Comparison of ENCODE assay signal across 20 cellular contexts in the genomic region with DNA sequence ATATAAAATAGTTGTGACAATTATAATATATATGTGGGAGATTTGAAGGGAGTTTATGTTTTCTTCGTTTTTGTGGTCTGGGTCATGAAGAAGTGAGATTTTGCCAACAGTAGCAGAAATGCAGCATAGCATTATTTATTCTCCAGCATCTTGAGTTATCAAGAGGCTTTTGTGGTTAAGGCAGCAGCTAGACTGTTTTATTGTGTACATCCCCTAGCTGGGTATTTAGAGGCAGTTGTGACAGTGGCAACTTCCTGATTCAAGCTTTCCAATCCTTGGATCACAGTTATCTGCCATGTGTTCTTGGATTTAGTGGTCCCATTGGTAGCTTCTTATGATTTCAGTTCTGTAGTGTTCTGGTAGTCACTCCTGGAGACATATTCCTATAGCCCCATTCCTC. TPM values are rescaled to one million over a fixed set of nuclear protein-coding genes. Genes with fewer than 3 reads are reported as not detected.
DNase-seq lines count a peak whose midpoint lies in the region; ATAC-seq, FAIRE-seq and TF ChIP-seq lines count a peak whose summit lies in the region.
"Had no signal": no experiment of that assay in that cellular context is flagged by ENCODE, and none has a peak within 500 bp of the region (broad histone marks: within the 10 kb centered on the region; RNA-seq: fewer than 3 reads in every experiment).

No MANE protein-coding gene starts in this region.

- H3K9ac ChIP-seq in Loucy (ENCODE audit: low read depth, low read length, poor library complexity, severe bottlenecking) (no peak overlapping the region), GM12878 (ENCODE audit: control insufficient read depth, insufficient read depth, low read length) (no peak overlapping the region)

- in situ Hi-C loops in GM12878 (cut with MboI), result no loop called here

- RAD21 ChIA-PET in GM12878 (lab: Charles Lee; ENCODE audit: unreplicated experiment), result no interaction called here

- ATAC-seq in GM12878 (no peak), GM21528 (IDR thresholded peaks at IDR 0.05; ENCODE audit: low FRiP score, unreplicated experiment) (no peak)
- ATAC-seq: right lobe of liver; stimulated activated naive CD8-positive, alpha-beta T cell treated with anti-CD3 and anti-CD28 coated beads, Interleukin-15, Interleukin-2, amounts not matched to agents 100 U/mL and 50 U/mL, for 24 hours had no signal

- WGBS in GM12878 (ENCODE audit: insufficient coverage, insufficient replicate concordance, low lambda C conversion rate, missing lambda C conversion rate), result 4% methylated on average over 1 of the region's 1 CpG
- 24% methylated on average over 1 of the region's 1 CpG for WGBS in tibial nerve, 2 donors

- CTCF ChIA-PET in GM12878 (lab: Yijun Ruan, JAX), result interaction anchor here (0.9 to 2.6 kb wide), 2 partner anchors 9 to 11 kb away, joined by 3 to 8 read pairs; no protein-coding TSS in a partner anchor

- POLR2A ChIA-PET in GM12878 (lab: Charles Lee), result no interaction called here

- no peaks in the 10 kb centered on the region for H3F3A ChIP-seq in Loucy (ENCODE audit: low read depth)

- TF ChIP-seq POLR2A in GM12878 (IDR thresholded peaks at IDR 0.05; ENCODE audit: low read depth, low read length), result no peak
- no peak for TF ChIP-seq POLR2A in tibial nerve (IDR thresholded peaks at IDR 0.05)

- H3K4me1 ChIP-seq in Loucy (ENCODE audit: insufficient read depth, low read length, poor library complexity, severe bottlenecking), result peaks cover 24% of the 10 kb centered on the region
- H3K4me1 ChIP-seq in GM12878 (ENCODE audit: control insufficient read depth, insufficient read depth, low read length), result no peaks in the 10 kb centered on the region
- peaks cover 0 to 15% of the 10 kb centered on the region in 2 experiments for H3K4me1 ChIP-seq in neutrophil (ENCODE audit: control insufficient read depth in 1 of 2, insufficient read depth in 1 of 2, low read depth in 1 of 2, low read length in 1 of 2)
- peaks cover 0 to 37% (median 2%) of the 10 kb centered on the region in 4 donors for H3K4me1 ChIP-seq in tibial nerve
- H3K4me1 ChIP-seq: A549, right lobe of liver had no signal

- SMC1A ChIA-PET in GM12878 (lab: Charles Lee; ENCODE audit: uncharacterized antibody, unreplicated experiment), result interaction anchor here (1.2 kb wide), 1 partner anchor 11 kb away, joined by 3 read pairs; no protein-coding TSS in a partner anchor

- DNase-seq in NCI-H510A treated with DMSO at 0.1 percent for 48 hours (lab: John Stamatoyannopoulos, UW), result peak; percentile 5
- DNase-seq in NCI-H510A (lab: John Stamatoyannopoulos, UW), result no peak
- DNase-seq in GM12878 (ENCODE audit: low read depth, low spot score), result no peak
- no peak for DNase-seq in NK-92 treated with Interleukin-12 subunit alpha and Interleukin-12 subunit beta, amount 100 ng/mL, for 24 hours (lab: John Stamatoyannopoulos, UW)
- no peak for DNase-seq in tibial nerve (ENCODE audit: low spot score in 2 of 2)
- DNase-seq: activated CD4-positive, alpha-beta T cell treated with anti-CD3 and anti-CD28 coated beads for 48 hours; activated CD8-positive, alpha-beta memory T cell treated with anti-CD3 and anti-CD28 coated beads, Interleukin-2, amount 50 U/mL, for 4 hours; activated naive CD4-positive, alpha-beta T cell; HCEC 1CT; KG1; occipital lobe; right lobe of liver; stimulated activated naive CD8-positive, alpha-beta T cell treated with anti-CD3 and anti-CD28 coated beads, Interleukin-15, Interleukin-2, amounts not matched to agents 100 U/mL and 50 U/mL, for 24 hours; upper lobe of left lung had no signal

- H2AFZ ChIP-seq in Loucy (ENCODE audit: low read length) (no peak overlapping the region), GM12878 (ENCODE audit: control insufficient read depth, low read depth, low read length) (no peak overlapping the region)

- H3K36me3 ChIP-seq in Loucy (ENCODE audit: insufficient read depth, low read length) (peaks cover 15% of the 10 kb centered on the region), GM12878 (ENCODE audit: control insufficient read depth in 2 of 2, insufficient read depth in 2 of 2, low read length in 1 of 2) (no peaks in the 10 kb centered on the region; a peak in 2 of 4 replicates), neutrophil (no peaks in the 10 kb centered on the region), tibial nerve (peaks cover 0 to 14% (median 0%) of the 10 kb centered on the region in 3 donors)
- H3K36me3 ChIP-seq: right lobe of liver had no signal

- H3K4me3 ChIP-seq in Loucy (ENCODE audit: low read length, poor library complexity, severe bottlenecking), result no peak overlapping the region
- no peak overlapping the region for H3K4me3 ChIP-seq in GM12878
- H3K4me3 ChIP-seq in neutrophil (ENCODE audit: low read depth in 1 of 2, low read length in 1 of 2), result no peak overlapping the region
- H3K4me3 ChIP-seq in tibial nerve, result no peak overlapping the region
- H3K4me3 ChIP-seq: A549, gastrocnemius medialis, right lobe of liver, upper lobe of left lung had no signal

- peak overlapping the region; percentile 38 for H3K4me2 ChIP-seq in Loucy (ENCODE audit: low read depth, low read length, poor library complexity, severe bottlenecking)
- no peak overlapping the region for H3K4me2 ChIP-seq in GM12878 (ENCODE audit: control insufficient read depth, insufficient read depth)
- H3K4me2 ChIP-seq: A549 had no signal

- intact Hi-C loops in GM12878 (cut with micrococcal nuclease; ENCODE audit: unreplicated experiment), result no loop called here

- H3K79me2 ChIP-seq in Loucy (ENCODE audit: insufficient read depth, low read length) (peaks cover 91% of the 10 kb centered on the region), GM12878 (ENCODE audit: control insufficient read depth, insufficient read depth, low read length) (peaks cover 52% of the 10 kb centered on the region)

- BruUV-seq in GM12878 (replicated peaks; lab: Mats Ljungman, UMichigan), result TSS peak; percentile 10

- FAIRE-seq in GM12878 (lab: Jason Lieb, UNC), result no peak
- FAIRE-seq: A549, TTC549 had no signal

- TF ChIP-seq CTCF in Loucy (conservative IDR thresholded peaks at IDR 0.05; ENCODE audit: low read length) (no peak), GM12878 (IDR thresholded peaks at IDR 0.05 in 2 of 3, conservative IDR thresholded peaks at IDR 0.05 in 1 of 3; ENCODE audit: control insufficient read depth in 2 of 3, extremely low read depth in 1 of 3, insufficient read depth in 1 of 3, low read depth in 3 of 3, low read length in 3 of 3) (no peak), neutrophil (IDR thresholded peaks at IDR 0.05) (no peak), tibial nerve (IDR thresholded peaks at IDR 0.05) (no peak)

- TF ChIP-seq EP300 in GM12878 (IDR thresholded peaks at IDR 0.05; ENCODE audit: borderline replicate concordance in 1 of 2, control insufficient read depth in 1 of 2, low read depth in 2 of 2, low read length in 2 of 2) (no peak), tibial nerve (IDR thresholded peaks at IDR 0.05) (no peak)

- TF ChIP-seq RAD21 in GM12878 (IDR thresholded peaks at IDR 0.05; ENCODE audit: insufficient read depth, low read depth, low read length), result no peak

- H3K27ac ChIP-seq in GM12878 (ENCODE audit: control insufficient read depth, insufficient read depth) (no peak overlapping the region), neutrophil (peak overlapping the region; percentile 40), tibial nerve (no peak overlapping the region)
- H3K27ac ChIP-seq: A549, gastrocnemius medialis, right lobe of liver, upper lobe of left lung had no signal

- no peaks in the 10 kb centered on the region for H3K9me3 ChIP-seq in Loucy (ENCODE audit: insufficient read depth, low read depth, low read length)
- H3K9me3 ChIP-seq in GM12878 (replicated peaks; ENCODE audit: control insufficient read depth, insufficient read depth, low read length), result no peaks in the 10 kb centered on the region
- no peaks in the 10 kb centered on the region for H3K9me3 ChIP-seq in neutrophil
- H3K9me3 ChIP-seq in tibial nerve, result no peaks in the 10 kb centered on the region
- H3K9me3 ChIP-seq: A549, gastrocnemius medialis, right lobe of liver, upper lobe of left lung had no signal

- H4K20me1 ChIP-seq in Loucy (ENCODE audit: insufficient read depth, low read length, poor library complexity, severe bottlenecking), result peaks cover 81% of the 10 kb centered on the region
- H4K20me1 ChIP-seq in GM12878 (ENCODE audit: control insufficient read depth, insufficient read depth), result no peaks in the 10 kb centered on the region

- H3K27me3 ChIP-seq in Loucy (ENCODE audit: insufficient read depth, low read length, poor library complexity, severe bottlenecking) (no peaks in the 10 kb centered on the region), GM12878 (replicated peaks in 1 of 2; ENCODE audit: control insufficient read depth in 2 of 2, insufficient read depth in 2 of 2, low read length in 1 of 2) (no peaks in the 10 kb centered on the region), neutrophil (no peaks in the 10 kb centered on the region), tibial nerve (no peaks in the 10 kb centered on the region)
- H3K27me3 ChIP-seq: gastrocnemius medialis, right lobe of liver, upper lobe of left lung had no signal

- no peaks in the 10 kb centered on the region for H3K9me2 ChIP-seq in Loucy (replicated peaks; ENCODE audit: low read depth, low read length)

RNA-seq across cellular contexts. Expression of gene ARIH1, which starts 29.0 kb away (rescaled TPM):
- total RNA-seq in GM12878 (2013; cell fraction: nucleolus; rRNA removed), result 89.7 and 97.8 TPM in 2 replicates
- 31.6 and 33.8 TPM in 2 replicates for total RNA-seq in GM12878 (2014; rRNA removed)
- total RNA-seq in GM12878 (2014; rRNA removed; fragmentation: Illumina TruSeq; extraction: Trizol), result 19.0 and 20.8 TPM in 2 replicates
- total RNA-seq in GM12878 (2021), result 99.5 and 99.8 TPM in 2 replicates
- polyA plus RNA-seq in GM12878 (2011; ENCODE audit: low read depth), result 47.3 TPM
- 63.5 and 71.9 TPM in 2 replicates for polyA plus RNA-seq in GM12878 (2011; rRNA removed)
- polyA plus RNA-seq in GM12878 (2011; cell fraction: cytosol; rRNA removed), result 23.9 and 26.3 TPM in 2 replicates
- polyA plus RNA-seq in GM12878 (2011; cell fraction: nucleus; rRNA removed), result 44.5 and 48.8 TPM in 2 replicates
- polyA plus RNA-seq in GM12878 (2012), result 27.5 and 39.2 TPM in 2 replicates
- polyA plus RNA-seq in GM12878 (2014; fragmentation: Illumina TruSeq; extraction: Trizol), result 34.1 and 37.8 TPM in 2 replicates
- polyA plus RNA-seq in GM12878 (2014; fragmentation: Nextera tagmentation; extraction: Ambion mirVana), result 10 to 100 TPM; 14.7 to 14.9 TPM
- polyA plus RNA-seq in GM12878 (2014; rRNA removed), result 21.5 and 24.0 TPM in 2 replicates
- 10 to 100 TPM; 17.0 to 32.8 TPM for polyA plus RNA-seq in GM12878 (2016; fragmentation: Nextera tagmentation; extraction: Ambion mirVana)
- polyA minus RNA-seq in GM12878 (2011; rRNA and poly(A)+ RNA removed), result 84.7 and 138 TPM in 2 replicates
- polyA minus RNA-seq in GM12878 (2011; cell fraction: cytosol; rRNA and poly(A)+ RNA removed), result 42.9 and 71.4 TPM in 2 replicates
- polyA minus RNA-seq in GM12878 (2011; cell fraction: nucleus; rRNA and poly(A)+ RNA removed), result 24.1 and 41.4 TPM in 2 replicates
- total RNA-seq in tibial nerve, result 10 to 100 TPM; 30.6 to 58.6 (median 45.1) TPM
